ENCODE assay signal across 17 cellular contexts in genomic region chr11:70110538-70111055, GRCh38. TPM values are rescaled to one million over a fixed set of nuclear protein-coding genes. Genes with fewer than 3 reads are reported as not detected.
A peak's percentile ranks its signal among the peaks of the same experiment; 100 is the strongest.
DNase-seq lines count a peak whose midpoint lies in the region; TF ChIP-seq lines count a peak whose summit lies in the region.
"Had no signal": no experiment of that assay in that cellular context is flagged by ENCODE, and none has a peak within 500 bp of the region (broad histone marks: within the 10 kb centered on the region; RNA-seq: fewer than 3 reads in every experiment).

No MANE protein-coding gene starts in this region.

- peaks cover 29% of the 10 kb centered on the region for H3K27me3 Mint-ChIP-seq in neural progenitor cell (ENCODE audit: insufficient read depth, low read depth)
- H3K27me3 Mint-ChIP-seq in activated T-cell treated with anti-CD3 and anti-CD28 coated beads, Interleukin-2, amount 50 U/mL, for 24 hours: peaks cover 21% of the 10 kb centered on the region

- H4K20me1 ChIP-seq in mammary epithelial cell (ENCODE audit: insufficient read depth, low read length): peaks cover 2% of the 10 kb centered on the region
- H4K20me1 ChIP-seq in neural progenitor cell (ENCODE audit: low read depth): peaks cover 12% of the 10 kb centered on the region

- H3K9ac ChIP-seq in mammary epithelial cell (ENCODE audit: insufficient read depth, low read length) (no peak overlapping the region), neural progenitor cell (no peak overlapping the region)
- H3K9ac ChIP-seq: GM23248 had no signal

- BruUV-seq in mammary epithelial cell (replicated peaks; lab: Mats Ljungman, UMichigan): no TSS peak

- peak overlapping the region; percentile 67 for H3K4me3 Mint-ChIP-seq in neural progenitor cell
- H3K4me3 Mint-ChIP-seq in activated T-cell treated with anti-CD3 and anti-CD28 coated beads, Interleukin-2, amount 50 U/mL, for 24 hours: no peak overlapping the region
- H3K4me3 Mint-ChIP-seq: CD8-positive, alpha-beta T cell had no signal

- H3K27ac ChIP-seq in breast epithelium (peak overlapping the region; percentile 84 to 87), mammary epithelial cell (ENCODE audit: insufficient read depth, low read depth, low read length) (no peak overlapping the region), ascending aorta (peak overlapping the region; percentile 64 to 65), neural progenitor cell (no peak overlapping the region), temporal lobe (ENCODE audit: low read depth, low read length) (peak overlapping the region; percentile 9)
- H3K27ac ChIP-seq: 22Rv1, GM23248 had no signal

- H3K4me3 ChIP-seq in breast epithelium: no peak overlapping the region
- H3K4me3 ChIP-seq in mammary epithelial cell (replicated peaks in 1 of 3; ENCODE audit: insufficient read depth in 1 of 3, low read depth in 2 of 3, low read length in 3 of 3): no peak overlapping the region
- no peak overlapping the region for H3K4me3 ChIP-seq in ascending aorta
- H3K4me3 ChIP-seq in neural progenitor cell: no peak overlapping the region
- H3K4me3 ChIP-seq: GM23248, MG63 had no signal

- 93% methylated on average over 13 of the region's 17 CpGs for WGBS in mammary epithelial cell (ENCODE audit: low coverage, missing lambda C conversion rate)

- no peak for TF ChIP-seq POLR2A in breast epithelium (IDR thresholded peaks at IDR 0.05)

- peak overlapping the region; percentile 94 for H3K27ac Mint-ChIP-seq in neural progenitor cell
- no peak overlapping the region for H3K27ac Mint-ChIP-seq in activated T-cell treated with anti-CD3 and anti-CD28 coated beads, Interleukin-2, amount 50 U/mL, for 24 hours
- H3K27ac Mint-ChIP-seq: CD8-positive, alpha-beta T cell had no signal

- TF ChIP-seq CTCF in breast epithelium (IDR thresholded peaks at IDR 0.05) (no peak), mammary epithelial cell (conservative IDR thresholded peaks at IDR 0.05 in 1 of 2, IDR thresholded peaks at IDR 0.05 in 1 of 2; ENCODE audit: extremely low read depth in 1 of 2, insufficient read depth in 1 of 2, low read depth in 1 of 2, low read length in 2 of 2) (no peak), ascending aorta (IDR thresholded peaks at IDR 0.05) (no peak), neural progenitor cell (IDR thresholded peaks at IDR 0.05) (no peak)

- H3K36me3 ChIP-seq in breast epithelium (no peaks in the 10 kb centered on the region), mammary epithelial cell (ENCODE audit: insufficient read depth, low read length) (peaks cover 7% of the 10 kb centered on the region), ascending aorta (peaks cover 44 to 68% of the 10 kb centered on the region in 2 donors), neural progenitor cell (no peaks in the 10 kb centered on the region)
- H3K36me3 ChIP-seq: BE2C, MG63 had no signal

- in situ Hi-C loops in mammary epithelial cell (cut with MboI; ENCODE audit: low sequenced_read_pairs in 2 of 2): no loop called here

- no peak overlapping the region for H3K4me2 ChIP-seq in mammary epithelial cell (ENCODE audit: insufficient read depth, low read depth, low read length)
- peak overlapping the region; percentile 18 for H3K4me2 ChIP-seq in neural progenitor cell

- CTCF ChIA-PET in mammary epithelial cell (lab: Charles Lee; ENCODE audit: low non-redundant PET): no interaction called here

- H3F3A ChIP-seq in neural progenitor cell (ENCODE audit: low read depth): peaks cover 13% of the 10 kb centered on the region

- H3K4me1 Mint-ChIP-seq in neural progenitor cell: peaks cover 58% of the 10 kb centered on the region
- peaks cover 7% of the 10 kb centered on the region for H3K4me1 Mint-ChIP-seq in activated T-cell treated with anti-CD3 and anti-CD28 coated beads, Interleukin-2, amount 50 U/mL, for 24 hours (ENCODE audit: low read depth)

- H3K79me2 ChIP-seq in mammary epithelial cell (ENCODE audit: insufficient read depth, low read length) (no peaks in the 10 kb centered on the region), neural progenitor cell (ENCODE audit: low read depth) (no peaks in the 10 kb centered on the region)

- DNase-seq in breast epithelium (ENCODE audit: low spot score in 2 of 2) (no peak), mammary epithelial cell (no peak), ascending aorta (ENCODE audit: low spot score in 2 of 2) (no peak), neural progenitor cell (ENCODE audit: low spot score) (peak; percentile 47), AG08395 (ENCODE audit: low spot score) (no peak), LoVo (ENCODE audit: low spot score) (no peak)
- no peak for DNase-seq in activated T-cell treated with anti-CD3 and anti-CD28 coated beads, Interleukin-2, amount 50 U/mL, for 24 hours
- DNase-seq: BE2C; CD8-positive, alpha-beta T cell; GM23248; MG63; NCI-H1092; NCI-H146; NCI-H2081; NCI-H774 had no signal

- H3K9me3 ChIP-seq in breast epithelium: no peaks in the 10 kb centered on the region
- H3K9me3 ChIP-seq in mammary epithelial cell (replicated peaks; ENCODE audit: insufficient read depth, low read length): no peaks in the 10 kb centered on the region
- H3K9me3 ChIP-seq in ascending aorta: no peaks in the 10 kb centered on the region
- no peaks in the 10 kb centered on the region for H3K9me3 ChIP-seq in neural progenitor cell (ENCODE audit: low read depth)
- H3K9me3 ChIP-seq: MG63 had no signal

- no peaks in the 10 kb centered on the region for H3K27me3 ChIP-seq in breast epithelium
- H3K27me3 ChIP-seq in mammary epithelial cell (ENCODE audit: insufficient read depth, low read length): no peaks in the 10 kb centered on the region
- H3K27me3 ChIP-seq in ascending aorta: no peaks in the 10 kb centered on the region
- H3K27me3 ChIP-seq in neural progenitor cell: no peaks in the 10 kb centered on the region
- H3K27me3 ChIP-seq: BE2C, MG63 had no signal

- no peaks in the 10 kb centered on the region for H3K9me3 Mint-ChIP-seq in neural progenitor cell
- no peaks in the 10 kb centered on the region for H3K9me3 Mint-ChIP-seq in activated T-cell treated with anti-CD3 and anti-CD28 coated beads, Interleukin-2, amount 50 U/mL, for 24 hours
- H3K9me3 Mint-ChIP-seq: CD8-positive, alpha-beta T cell had no signal

- H3K36me3 Mint-ChIP-seq in neural progenitor cell: no peaks in the 10 kb centered on the region
- H3K36me3 Mint-ChIP-seq in activated T-cell treated with anti-CD3 and anti-CD28 coated beads, Interleukin-2, amount 50 U/mL, for 24 hours (ENCODE audit: low read depth): no peaks in the 10 kb centered on the region
- H3K36me3 Mint-ChIP-seq: CD8-positive, alpha-beta T cell had no signal

- dilution Hi-C loops in mammary epithelial cell (cut with HindIII; ENCODE audit: low sequenced_read_pairs): no loop called here

- peaks cover 4 to 5% of the 10 kb centered on the region in 2 donors for H3K4me1 ChIP-seq in breast epithelium
- no peaks in the 10 kb centered on the region for H3K4me1 ChIP-seq in mammary epithelial cell (ENCODE audit: insufficient read depth, low read length)
- H3K4me1 ChIP-seq in ascending aorta: peaks cover 14 to 25% of the 10 kb centered on the region in 2 donors
- H3K4me1 ChIP-seq in neural progenitor cell: peaks cover 38% of the 10 kb centered on the region

- H2AFZ ChIP-seq in mammary epithelial cell (ENCODE audit: low read depth, low read length): no peak overlapping the region
- H2AFZ ChIP-seq in neural progenitor cell (replicated peaks): no peak overlapping the region
- H2AFZ ChIP-seq: GM23248 had no signal

- intact Hi-C loops in breast epithelium (cut with DNase I; ENCODE audit: low total_unique reads) (no loop called here), mammary epithelial cell (cut with micrococcal nuclease) (no loop called here), ascending aorta (cut with DNase I) (no loop called here)

RNA-seq across cellular contexts. Expression of gene ANO1, which starts 32.5 kb away (rescaled TPM):
- 10 to 100 TPM in 2 of 3 donors, 1 to 10 TPM in 1; 3.7 to 95.0 (median 53.7) TPM for total RNA-seq in breast epithelium
- total RNA-seq in mammary epithelial cell: 100 to 1,000 TPM in 1 of 2 donors, 10 to 100 TPM in 1; 54.3 to 181 TPM
- 147 TPM for polyA plus RNA-seq in mammary epithelial cell
- 191 TPM for polyA minus RNA-seq in mammary epithelial cell
- 244 TPM for total RNA-seq in ascending aorta
- 0.19 TPM in 1 of 2 replicates, not detected in the other for total RNA-seq in neural progenitor cell (ENCODE audit: low replicate concordance)
- total RNA-seq in temporal lobe: 0.74 TPM
- total RNA-seq: CD8-positive, alpha-beta T cell had no signal
- polyA plus RNA-seq: GM23248 had no signal

Comparison
In these comparisons a context has a peak if more than half of its experiments do, and no peak if none do; other contexts are left out.
1. H3K27ac ChIP-seq: peak in breast epithelium (2 of 2), ascending aorta (2 of 2) and temporal lobe (single experiment); none in mammary epithelial cell (single experiment) and neural progenitor cell (single experiment).